8 cellular contexts compared by ENCODE assay signal in genomic region chr20:13638162-13638495, GRCh38. TPM values are rescaled to one million over a fixed set of nuclear protein-coding genes. Genes with fewer than 3 reads are reported as not detected.
DNase-seq lines count a peak whose midpoint lies in the region; ATAC-seq and TF ChIP-seq lines count a peak whose summit lies in the region.

No MANE protein-coding gene starts in this region.

- peak overlapping the region; percentile 79 for H3K9ac ChIP-seq in BLaER1
- H3K9ac ChIP-seq in HUES48 (ENCODE audit: low read depth, low read length) = 0 out of 2 replicates have a peak overlapping the region, but pooled peaks have one; percentile 15

- H3K27ac Mint-ChIP-seq in activated T-helper 17 cell treated with anti-CD3 and anti-CD28 coated beads, Interleukin-2, amount 50 U/mL, for 72 hours = peak overlapping the region; percentile 77

- no peak for ATAC-seq in activated T-helper 17 cell treated with anti-CD3 and anti-CD28 coated beads, Interleukin-2, amount 50 U/mL, for 72 hours (replicated peaks)
- ATAC-seq in GM19463 (IDR thresholded peaks at IDR 0.05; ENCODE audit: unreplicated experiment) = no peak

- H3K9me3 ChIP-seq in BLaER1 (no peaks in the 10 kb centered on the region), HUES48 (ENCODE audit: control insufficient read depth, insufficient read depth, low read length) (no peaks in the 10 kb centered on the region), suprapubic skin (no peaks in the 10 kb centered on the region)

- peak overlapping the region; percentile 83 for H3K4me2 ChIP-seq in BLaER1

- DNase-seq in iris pigment epithelial cell (ENCODE audit: low read depth) (peak; percentile 20), suprapubic skin (ENCODE audit: low spot score in 2 of 2) (no peak), HPDE6-E6E7 (ENCODE audit: extremely low spot score) (no peak)
- no peak for DNase-seq in activated CD8-positive, alpha-beta memory T cell treated with anti-CD3 and anti-CD28 coated beads, Interleukin-2, amount 50 U/mL, for 4 hours

- H3K9me3 Mint-ChIP-seq in activated T-helper 17 cell treated with anti-CD3 and anti-CD28 coated beads, Interleukin-2, amount 50 U/mL, for 72 hours = no peaks in the 10 kb centered on the region

- no peak for TF ChIP-seq EP300 in suprapubic skin (IDR thresholded peaks at IDR 0.05)

- peak overlapping the region; percentile 86 for H3K4me3 ChIP-seq in BLaER1
- H3K4me3 ChIP-seq in HUES48 (ENCODE audit: low read depth, low read length) = peak overlapping the region; percentile 93
- H3K4me3 ChIP-seq in suprapubic skin = peak overlapping the region; percentile 85

- H3K4me1 ChIP-seq in BLaER1 (peaks cover 12% of the 10 kb centered on the region), HUES48 (ENCODE audit: control insufficient read depth, insufficient read depth, low read length) (no peaks in the 10 kb centered on the region), suprapubic skin (peaks cover 19% of the 10 kb centered on the region)

- H4K20me1 ChIP-seq in BLaER1 = peaks cover 33% of the 10 kb centered on the region

- H3K36me3 Mint-ChIP-seq in activated T-helper 17 cell treated with anti-CD3 and anti-CD28 coated beads, Interleukin-2, amount 50 U/mL, for 72 hours (ENCODE audit: low read depth) = no peaks in the 10 kb centered on the region

- peak overlapping the region; percentile 83 for H3K4me3 Mint-ChIP-seq in activated T-helper 17 cell treated with anti-CD3 and anti-CD28 coated beads, Interleukin-2, amount 50 U/mL, for 72 hours

- no peak for TF ChIP-seq POLR2A in suprapubic skin (IDR thresholded peaks at IDR 0.05)

- H3K27me3 Mint-ChIP-seq in activated T-helper 17 cell treated with anti-CD3 and anti-CD28 coated beads, Interleukin-2, amount 50 U/mL, for 72 hours = peaks cover 6% of the 10 kb centered on the region

- H3K4me1 Mint-ChIP-seq in activated T-helper 17 cell treated with anti-CD3 and anti-CD28 coated beads, Interleukin-2, amount 50 U/mL, for 72 hours = peaks cover 5% of the 10 kb centered on the region

- H3K27ac ChIP-seq in BLaER1 (peak overlapping the region; percentile 54), HUES48 (ENCODE audit: low read depth, low read length) (peak overlapping the region; percentile 90), suprapubic skin (peak overlapping the region; percentile 80)

- TF ChIP-seq CTCF in suprapubic skin (IDR thresholded peaks at IDR 0.05) = no peak

- H3K27me3 ChIP-seq in BLaER1 (no peaks in the 10 kb centered on the region), HUES48 (ENCODE audit: control insufficient read depth, insufficient read depth, low read length) (no peaks in the 10 kb centered on the region), suprapubic skin (no peaks in the 10 kb centered on the region)

- 2% methylated on average over 7 of the region's 7 CpGs for WGBS in suprapubic skin

- no peaks in the 10 kb centered on the region for H3K36me3 ChIP-seq in BLaER1
- H3K36me3 ChIP-seq in HUES48 (ENCODE audit: control insufficient read depth, insufficient read depth, low read length) = no peaks in the 10 kb centered on the region
- no peaks in the 10 kb centered on the region for H3K36me3 ChIP-seq in suprapubic skin

RNA-seq across cellular contexts. Expression of gene TASP1, which starts 0.6 kb away (rescaled TPM):
- total RNA-seq in activated T-helper 17 cell treated with anti-CD3 and anti-CD28 coated beads, Interleukin-2, amount 50 U/mL, for 72 hours = 10 to 100 TPM in 1 of 2 donors, 1 to 10 TPM in 1; 8.6 to 11.2 TPM
- 10 to 100 TPM in 2 of 4 donors, 1 to 10 TPM in 2; 8.2 to 25.6 (median 9.9) TPM for total RNA-seq in suprapubic skin
